20 cellular contexts compared by ENCODE assay signal in genomic region chr18:69490072-69490471, GRCh38.
DNase-seq lines count a peak whose midpoint lies in the region; ATAC-seq and TF ChIP-seq lines count a peak whose summit lies in the region.
"Had no signal": no experiment of that assay in that cellular context is flagged by ENCODE, and none has a peak within 500 bp of the region (broad histone marks: within the 10 kb centered on the region; RNA-seq: fewer than 3 reads in every experiment).

No MANE protein-coding gene starts in this region.

- no peak overlapping the region for H3K9ac ChIP-seq in SK-N-SH
- H3K9ac ChIP-seq in smooth muscle cell (ENCODE audit: low read depth): no peak overlapping the region

- peak; percentile 16; the same call in 1 of the 2 replicates for TF ChIP-seq RAD21 in SK-N-SH (IDR thresholded peaks at IDR 0.05; ENCODE audit: low read length)

- H3K27ac ChIP-seq in SK-N-SH (ENCODE audit: low read depth in 2 of 2, low read length in 1 of 2) (peak overlapping the region; percentile 28 to 31; a peak in 2 of 4 replicates), smooth muscle cell (ENCODE audit: low read depth) (peak overlapping the region; percentile 39)
- H3K27ac ChIP-seq: RWPE1 had no signal

- POLR2A ChIA-PET in SK-N-SH (lab: Yijun Ruan, JAX): no interaction called here

- H3K9me2 ChIP-seq in SK-N-SH: no peaks in the 10 kb centered on the region

- H3K79me2 ChIP-seq in SK-N-SH (ENCODE audit: insufficient read depth) (no peaks in the 10 kb centered on the region), smooth muscle cell (ENCODE audit: low read depth) (no peaks in the 10 kb centered on the region)

- peaks cover 21% of the 10 kb centered on the region for H3F3A ChIP-seq in SK-N-SH (replicated peaks; ENCODE audit: insufficient read depth)
- no peaks in the 10 kb centered on the region for H3F3A ChIP-seq in smooth muscle cell (ENCODE audit: low read depth)

- peaks cover 11 to 14% of the 10 kb centered on the region in 2 experiments; a peak in 3 of 4 replicates for H3K4me1 ChIP-seq in SK-N-SH (ENCODE audit: control insufficient read depth in 1 of 2, insufficient read depth in 2 of 2, low read depth in 1 of 2, low read length in 1 of 2)
- peaks cover 14% of the 10 kb centered on the region for H3K4me1 ChIP-seq in smooth muscle cell (ENCODE audit: low read depth)

- H3K9me3 ChIP-seq in SK-N-SH: no peaks in the 10 kb centered on the region
- no peaks in the 10 kb centered on the region for H3K9me3 ChIP-seq in smooth muscle cell (replicated peaks; ENCODE audit: low read depth)

- H3K27me3 ChIP-seq in SK-N-SH (ENCODE audit: insufficient read depth): no peaks in the 10 kb centered on the region
- H3K27me3 ChIP-seq in smooth muscle cell (ENCODE audit: low read depth): no peaks in the 10 kb centered on the region

- TF ChIP-seq EP300 in SK-N-SH (IDR thresholded peaks at IDR 0.05; ENCODE audit: borderline replicate concordance in 1 of 2, low read depth in 1 of 2, low read length in 1 of 2): no peak

- 74% methylated on average over 1 of the region's 1 CpG for WGBS in SK-N-SH (ENCODE audit: low lambda C conversion rate)
- 60% methylated on average over 1 of the region's 1 CpG for WGBS in smooth muscle cell (ENCODE audit: low lambda C conversion rate)

- H3K4me2 ChIP-seq in SK-N-SH: no peak overlapping the region
- H3K4me2 ChIP-seq in smooth muscle cell: peak overlapping the region; percentile 53

- no peaks in the 10 kb centered on the region for H3K36me3 ChIP-seq in SK-N-SH (replicated peaks in 1 of 2; ENCODE audit: control insufficient read depth in 1 of 2, insufficient read depth in 2 of 2, low read length in 1 of 2)
- H3K36me3 ChIP-seq in smooth muscle cell (ENCODE audit: low read depth): no peaks in the 10 kb centered on the region

- H2AFZ ChIP-seq in SK-N-SH (ENCODE audit: low read depth) (no peak overlapping the region), smooth muscle cell (ENCODE audit: low read depth) (peak overlapping the region; percentile 2)

- ATAC-seq in HG02642 (IDR thresholded peaks at IDR 0.05; ENCODE audit: poor library complexity, unreplicated experiment): no peak
- ATAC-seq: GM12878 had no signal

- CTCF ChIA-PET in SK-N-SH (lab: Yijun Ruan, JAX): interaction anchor here (0.8 kb wide), 1 partner anchor 21 kb away, joined by 3 read pairs; no protein-coding TSS in a partner anchor

- no peak overlapping the region for H3K4me3 ChIP-seq in SK-N-SH (ENCODE audit: low read depth in 2 of 2, low read length in 1 of 2)
- H3K4me3 ChIP-seq in smooth muscle cell: no peak overlapping the region
- H3K4me3 ChIP-seq: GM12878 had no signal

- DNase-seq in DMS 273 (lab: John Stamatoyannopoulos, UW; ENCODE audit: unreplicated experiment): peak; percentile 29
- DNase-seq in SK-N-SH: no peak
- peak; percentile 40 for DNase-seq in dedifferentiated amniotic fluid mesenchymal stem cell (ENCODE audit: extremely low spot score)
- DNase-seq in smooth muscle cell (lab: John Stamatoyannopoulos, UW; ENCODE audit: unreplicated experiment): no peak
- DNase-seq in DMS53 (lab: John Stamatoyannopoulos, UW): no peak
- no peak for DNase-seq in NCI-H510A treated with DMSO at 0.1 percent for 48 hours (lab: John Stamatoyannopoulos, UW)
- DNase-seq: CD4-positive, CD25-positive, alpha-beta regulatory T cell; DND-41; H9; KBM-7; NCI-H1105; NCI-H2029 treated with DMSO at 0.1 percent for 48 hours; NCI-H226; NCI-H524; NCI-H774; NK-92 treated with Interleukin-12 subunit alpha and Interleukin-12 subunit beta, amount 100 ng/mL, for 24 hours; SHP77 treated with DMSO at 0.1 percent for 48 hours had no signal

- TF ChIP-seq CTCF in SK-N-SH (IDR thresholded peaks at IDR 0.05) (no peak; the same call in 1 of the 2 replicates), smooth muscle cell (IDR thresholded peaks at IDR 0.05; ENCODE audit: borderline replicate concordance, insufficient read depth, poor library complexity, severe bottlenecking) (no peak)

- no peaks in the 10 kb centered on the region for H4K20me1 ChIP-seq in SK-N-SH (ENCODE audit: insufficient read depth)
- no peaks in the 10 kb centered on the region for H4K20me1 ChIP-seq in smooth muscle cell (ENCODE audit: low read depth)

TF ChIP-seq in SK-N-SH, 30 proteins besides CTCF, POLR2A, EP300 and RAD21:
- TF ChIP-seq TCF12 (IDR thresholded peaks at IDR 0.05) (no peak), CHD2 (IDR thresholded peaks at IDR 0.05; ENCODE audit: low read length, partially characterized antibody) (no peak), FOSL2 (IDR thresholded peaks at IDR 0.05; ENCODE audit: borderline replicate concordance, low read depth) (no peak), TEAD4 (IDR thresholded peaks at IDR 0.05; ENCODE audit: borderline replicate concordance, insufficient read depth) (no peak), RCOR1 (IDR thresholded peaks at IDR 0.05; ENCODE audit: low read length) (no peak), SMC3 (IDR thresholded peaks at IDR 0.05; ENCODE audit: low read depth, low read length) (no peak), FOXM1 (IDR thresholded peaks at IDR 0.05; ENCODE audit: low read depth) (no peak), MEF2A (IDR thresholded peaks at IDR 0.05; ENCODE audit: borderline replicate concordance, low read depth) (no peak), FOXJ3 (CRISPR knock-in tag; IDR thresholded peaks at IDR 0.05) (no peak), USF2 (IDR thresholded peaks at IDR 0.05; ENCODE audit: borderline replicate concordance, low read depth, low read length) (no peak), MAX (IDR thresholded peaks at IDR 0.05; ENCODE audit: low read depth) (no peak), USF1 (IDR thresholded peaks at IDR 0.05; ENCODE audit: borderline replicate concordance, low read depth) (no peak), GABPA (IDR thresholded peaks at IDR 0.05; ENCODE audit: low read depth) (no peak), PBX3 (IDR thresholded peaks at IDR 0.05) (no peak)

Comparison
In these comparisons a context has a peak if more than half of its experiments do, and no peak if none do; other contexts are left out.
1. DNase-seq: peak in DMS 273 (single experiment) and dedifferentiated amniotic fluid mesenchymal stem cell (single experiment); none in SK-N-SH (single experiment), smooth muscle cell (single experiment), DMS53 (single experiment) and NCI-H510A treated with DMSO at 0.1 percent for 48 hours (single experiment).